13 cellular contexts compared by ENCODE assay signal in genomic region chr3:144104679-144105078, GRCh38.
DNase-seq lines count a peak whose midpoint lies in the region; ATAC-seq, FAIRE-seq and TF ChIP-seq lines count a peak whose summit lies in the region.
"Had no signal": no experiment of that assay in that cellular context is flagged by ENCODE, and none has a peak within 500 bp of the region (broad histone marks: within the 10 kb centered on the region; RNA-seq: fewer than 3 reads in every experiment).

No MANE protein-coding gene starts in this region.

- TF ChIP-seq CTCF in liver (IDR thresholded peaks at IDR 0.05; ENCODE audit: low read depth, low read length, missing input control) (no peak), HepG2 (CRISPR knock-in tag; IDR thresholded peaks at IDR 0.05) (no peak)

- H3K36me3 ChIP-seq in liver (ENCODE audit: control insufficient read depth in 4 of 4, insufficient read depth in 3 of 4, low read depth in 1 of 4, low read length in 3 of 4) (no peaks in the 10 kb centered on the region), HepG2 (replicated peaks in 1 of 2; ENCODE audit: control insufficient read depth in 1 of 2, insufficient read depth in 2 of 2, low read length in 2 of 2) (no peaks in the 10 kb centered on the region)

- TF ChIP-seq POLR2A in HepG2 (IDR thresholded peaks at IDR 0.05; ENCODE audit: insufficient read depth in 1 of 2, low read depth in 2 of 2, low read length in 2 of 2), result no peak

- H3K9me3 ChIP-seq in liver (ENCODE audit: control insufficient read depth in 4 of 4, low read length in 3 of 4), result peaks cover 0 to 5% (median 3%) of the 10 kb centered on the region in 4 donors
- peaks cover 5% of the 10 kb centered on the region; the same call in 1 of the 2 replicates for H3K9me3 ChIP-seq in HepG2 (ENCODE audit: low read length)

- no peaks in the 10 kb centered on the region for H4K20me1 ChIP-seq in HepG2 (ENCODE audit: insufficient read depth, low read length)

- no peak overlapping the region for H2AFZ ChIP-seq in HepG2 (ENCODE audit: low read length)
- H2AFZ ChIP-seq: GM23248 had no signal

- peaks cover 3 to 21% (median 13%) of the 10 kb centered on the region in 4 donors for H3K4me1 ChIP-seq in liver (ENCODE audit: control insufficient read depth in 4 of 4, insufficient read depth in 4 of 4, low read length in 3 of 4)
- H3K4me1 ChIP-seq in HepG2 (ENCODE audit: insufficient read depth, low read length), result peaks cover 10% of the 10 kb centered on the region; the same call in 1 of the 2 replicates

- no peak overlapping the region for H3K9ac ChIP-seq in liver (ENCODE audit: low read depth in 1 of 2, low read length in 2 of 2)
- no peak overlapping the region for H3K9ac ChIP-seq in HepG2 (ENCODE audit: insufficient read depth, low read depth, low read length)
- H3K9ac ChIP-seq: GM23248 had no signal

- TF ChIP-seq RAD21 in liver (IDR thresholded peaks at IDR 0.05), result peak; percentile 48 to 61
- TF ChIP-seq RAD21 in HepG2 (CRISPR knock-in tag; IDR thresholded peaks at IDR 0.05), result no peak

- no peaks in the 10 kb centered on the region for H3K79me2 ChIP-seq in HepG2 (ENCODE audit: insufficient read depth, low read length)

- H3K4me3 ChIP-seq in liver (ENCODE audit: low read depth in 1 of 3, low read length in 3 of 3) (no peak overlapping the region), HepG2 (replicated peaks in 1 of 3; ENCODE audit: insufficient read depth in 1 of 3, low read depth in 2 of 3, low read length in 3 of 3) (no peak overlapping the region)
- H3K4me3 ChIP-seq: GM23248 had no signal

- CTCF ChIA-PET in HepG2 (lab: Yijun Ruan, JAX; ENCODE audit: low intra/inter-chr PET ratio, low total read pairs), result no interaction called here

- intact Hi-C loops in HepG2 (cut with micrococcal nuclease; ENCODE audit: unreplicated experiment), result no loop called here

- no peak overlapping the region for H3K4me2 ChIP-seq in HepG2 (ENCODE audit: low read depth, low read length)

- no peak for ATAC-seq in HepG2
- ATAC-seq in left lobe of liver, result peak; percentile 84
- ATAC-seq: CD8-positive, alpha-beta T cell; HCT116 had no signal

- POLR2A ChIA-PET in HepG2 (lab: Yijun Ruan, JAX), result no interaction called here

- in situ Hi-C loops in HepG2 (cut with HindIII; ENCODE audit: extremely low pct_ligation_motif_present, low pct_unique_long_range_greater_than_20kb), result no loop called here

- H3K27ac ChIP-seq in liver (ENCODE audit: low read depth in 1 of 2, low read length in 2 of 2) (peak overlapping the region; percentile 13 to 84), HepG2 (ENCODE audit: extremely low read length, insufficient read depth, low read length) (no peak overlapping the region)
- H3K27ac ChIP-seq: GM23248, HL-60 had no signal

- no peak for DNase-seq in HepG2 (ENCODE audit: low spot score)
- DNase-seq in NCI-H82 treated with DMSO at 0.1 percent for 48 hours (lab: John Stamatoyannopoulos, UW; ENCODE audit: unreplicated experiment), result peak; percentile 28
- DNase-seq in left lobe of liver (ENCODE audit: low spot score), result peak; percentile 80
- no peak for DNase-seq in midbrain (lab: John Stamatoyannopoulos, UW)
- DNase-seq in DMS 273 treated with DMSO at 0.1 percent for 48 hours (lab: John Stamatoyannopoulos, UW), result no peak
- DNase-seq in effector CD8-positive, alpha-beta T cell (lab: John Stamatoyannopoulos, UW), result no peak
- DNase-seq: CD8-positive, alpha-beta T cell; GM23248 had no signal

- WGBS in liver, result 40% methylated on average over 1 of the region's 1 CpG
- WGBS in HepG2 (ENCODE audit: low lambda C conversion rate), result 56% methylated on average over 1 of the region's 1 CpG

- no TSS peak for BruUV-seq in HepG2 (replicated peaks; lab: Mats Ljungman, UMichigan)

- no peak for FAIRE-seq in HepG2 (lab: Jason Lieb, UNC)
- FAIRE-seq: A204.1, H54 had no signal

- H3K27me3 ChIP-seq in liver (ENCODE audit: control insufficient read depth in 4 of 4, insufficient read depth in 4 of 4, low read length in 3 of 4) (no peaks in the 10 kb centered on the region), HepG2 (ENCODE audit: control insufficient read depth in 1 of 2, insufficient read depth in 2 of 2, low read length in 2 of 2) (no peaks in the 10 kb centered on the region; a peak in 1 of 5 replicates)

- TF ChIP-seq EP300 in HepG2 (IDR thresholded peaks at IDR 0.05; ENCODE audit: low read depth in 2 of 2, low read length in 2 of 2) (no peak), HepG2 (CRISPR knock-in tag; IDR thresholded peaks at IDR 0.05; ENCODE audit: borderline replicate concordance) (no peak)

TF ChIP-seq in liver, 16 proteins besides CTCF, POLR2A, EP300 and RAD21 (continues in another document):
- TF ChIP-seq ZBTB33 (IDR thresholded peaks at IDR 0.05) (peak; percentile 64), YY1 (IDR thresholded peaks at IDR 0.05) (no peak), RXRA (IDR thresholded peaks at IDR 0.05) (peak; percentile 92 to 96), JUND (IDR thresholded peaks at IDR 0.05) (peak; percentile 58 to 62), MAX (IDR thresholded peaks at IDR 0.05) (peak; percentile 43), NR2F2 (IDR thresholded peaks at IDR 0.05) (no peak), SP1 (IDR thresholded peaks at IDR 0.05) (peak; percentile 88), GABPA (IDR thresholded peaks at IDR 0.05 in 1 of 2, conservative IDR thresholded peaks at IDR 0.05 in 1 of 2) (no peak), HNF4A (conservative IDR thresholded peaks at IDR 0.05) (peak; percentile 85 to 90), EGR1 (IDR thresholded peaks at IDR 0.05; ENCODE audit: low read depth in 2 of 2) (no peak), FOXA2 (IDR thresholded peaks at IDR 0.05) (peak; percentile 84), FOXA1 (IDR thresholded peaks at IDR 0.05) (peak; percentile 85), ATF3 (IDR thresholded peaks at IDR 0.05) (peak; percentile 55), HNF4G (IDR thresholded peaks at IDR 0.05) (peak; percentile 54), TAF1 (conservative IDR thresholded peaks at IDR 0.05) (no peak)

TF ChIP-seq in HepG2, 621 proteins besides CTCF, POLR2A, EP300 and RAD21 (continues in another document):
- no peak for TF ChIP-seq STAT6 (CRISPR knock-in tag; IDR thresholded peaks at IDR 0.05; ENCODE audit: borderline replicate concordance)
- TF ChIP-seq ATF3 (CRISPR knock-in tag; IDR thresholded peaks at IDR 0.05), result no peak
- TF ChIP-seq ZNF468 (CRISPR knock-in tag; IDR thresholded peaks at IDR 0.05), result no peak
- TF ChIP-seq ZNF614 (CRISPR knock-in tag; IDR thresholded peaks at IDR 0.05; ENCODE audit: borderline replicate concordance), result no peak
- no peak for TF ChIP-seq NCOA5 (CRISPR knock-in tag; IDR thresholded peaks at IDR 0.05)
- TF ChIP-seq DNMT1 (CRISPR knock-in tag; IDR thresholded peaks at IDR 0.05), result no peak
- no peak for TF ChIP-seq SSRP1 (CRISPR knock-in tag; IDR thresholded peaks at IDR 0.05)
- TF ChIP-seq GLI4 (CRISPR knock-in tag; IDR thresholded peaks at IDR 0.05; ENCODE audit: borderline replicate concordance), result no peak
- TF ChIP-seq ZNF446 (CRISPR knock-in tag; IDR thresholded peaks at IDR 0.05), result no peak
- TF ChIP-seq ZNF530 (CRISPR knock-in tag; IDR thresholded peaks at IDR 0.05; ENCODE audit: low read depth), result no peak
- no peak for TF ChIP-seq ZNF691 (CRISPR knock-in tag; IDR thresholded peaks at IDR 0.05; ENCODE audit: borderline replicate concordance, low read depth)
- no peak for TF ChIP-seq ZNF124 (CRISPR knock-in tag; IDR thresholded peaks at IDR 0.05)
- TF ChIP-seq KDM5B (CRISPR knock-in tag; IDR thresholded peaks at IDR 0.05; ENCODE audit: borderline replicate concordance), result no peak
- no peak for TF ChIP-seq KMT2B (CRISPR knock-in tag; IDR thresholded peaks at IDR 0.05)
- no peak for TF ChIP-seq HMGA1 (CRISPR knock-in tag; conservative IDR thresholded peaks at IDR 0.05)

Comparison
In these comparisons a context has a peak if more than half of its experiments do, and no peak if none do; other contexts are left out.
1. DNase-seq: peak in NCI-H82 treated with DMSO at 0.1 percent for 48 hours (single experiment) and left lobe of liver (single experiment); none in HepG2 (single experiment), midbrain (single experiment), DMS 273 treated with DMSO at 0.1 percent for 48 hours (single experiment) and effector CD8-positive, alpha-beta T cell (single experiment).